7 cellular contexts compared by ENCODE assay signal in genomic region chr1:110619412-110620249, GRCh38. TPM values are rescaled to one million over a fixed set of nuclear protein-coding genes. Genes with fewer than 3 reads are reported as not detected.
DNase-seq lines count a peak whose midpoint lies in the region; ATAC-seq and TF ChIP-seq lines count a peak whose summit lies in the region.

No MANE protein-coding gene starts in this region.

- ATAC-seq in GM18499 (IDR thresholded peaks at IDR 0.05; ENCODE audit: insufficient read depth, unreplicated experiment) = peak; percentile 62
- peak; percentile 68 for ATAC-seq in HG02884 (IDR thresholded peaks at IDR 0.05; ENCODE audit: unreplicated experiment)

- H3K36me3 ChIP-seq in ascending aorta (no peaks in the 10 kb centered on the region), sigmoid colon (no peaks in the 10 kb centered on the region)

- no peak for TF ChIP-seq EP300 in sigmoid colon (IDR thresholded peaks at IDR 0.05)

- H3K9me3 Mint-ChIP-seq in T-helper 2 cell treated with Interferon-gamma antibody and Interleukin-4, amounts not matched to agents 5 μg/mL and 100 μg/mL, for 36 hours = peaks cover 4% of the 10 kb centered on the region

- H3K4me1 Mint-ChIP-seq in T-helper 2 cell treated with Interferon-gamma antibody and Interleukin-4, amounts not matched to agents 5 μg/mL and 100 μg/mL, for 36 hours (ENCODE audit: low read depth) = peaks cover 32% of the 10 kb centered on the region

- H3K4me1 ChIP-seq in ascending aorta (peaks cover 0 to 4% of the 10 kb centered on the region in 2 donors), sigmoid colon (peaks cover 0 to 10% (median 4%) of the 10 kb centered on the region in 4 donors)

- peak; percentile 78 to 92 (median 91) for TF ChIP-seq CTCF in ascending aorta (IDR thresholded peaks at IDR 0.05)
- peak; percentile 63 to 83 (median 70) for TF ChIP-seq CTCF in sigmoid colon (IDR thresholded peaks at IDR 0.05)

- no peak for TF ChIP-seq POLR2A in sigmoid colon (IDR thresholded peaks at IDR 0.05)

- H3K9me3 ChIP-seq in ascending aorta (no peaks in the 10 kb centered on the region), sigmoid colon (no peaks in the 10 kb centered on the region)

- H3K27me3 Mint-ChIP-seq in T-helper 2 cell treated with Interferon-gamma antibody and Interleukin-4, amounts not matched to agents 5 μg/mL and 100 μg/mL, for 36 hours (ENCODE audit: low read depth) = peaks cover 27% of the 10 kb centered on the region

- peak overlapping the region; percentile 89 for H3K4me3 Mint-ChIP-seq in T-helper 2 cell treated with Interferon-gamma antibody and Interleukin-4, amounts not matched to agents 5 μg/mL and 100 μg/mL, for 36 hours

- H3K27ac ChIP-seq in ascending aorta (no peak overlapping the region), sigmoid colon (no peak overlapping the region)

- DNase-seq in NCI-H146 treated with DMSO at 0.1 percent for 48 hours (lab: John Stamatoyannopoulos, UW; ENCODE audit: unreplicated experiment) (peak; percentile 79), ascending aorta (ENCODE audit: low spot score in 2 of 2) (peak; percentile 37 to 88), hepatic stellate cell (ENCODE audit: low spot score) (peak; percentile 80), sigmoid colon (peak; percentile 83)
- DNase-seq in T-helper 2 cell treated with Interferon-gamma antibody and Interleukin-4, amounts not matched to agents 5 μg/mL and 100 μg/mL, for 36 hours (ENCODE audit: low spot score) = peak; percentile 86

- H3K4me3 ChIP-seq in ascending aorta (peak overlapping the region; percentile 4 to 10), sigmoid colon (no peak overlapping the region)

- intact Hi-C loops in ascending aorta (cut with DNase I) (no loop called here), sigmoid colon (cut with DNase I) (loop anchor here (5.0 kb wide), 1 partner anchor 163 kb away; no protein-coding TSS in a partner anchor)

- H3K27ac Mint-ChIP-seq in T-helper 2 cell treated with Interferon-gamma antibody and Interleukin-4, amounts not matched to agents 5 μg/mL and 100 μg/mL, for 36 hours = peak overlapping the region; percentile 85

- WGBS in sigmoid colon, 2 donors = 4 to 5% methylated on average over 27 of the region's 27 CpGs

- H3K27me3 ChIP-seq in ascending aorta (no peaks in the 10 kb centered on the region), sigmoid colon (peaks cover 3 to 51% (median 32%) of the 10 kb centered on the region in 3 donors)

- H3K36me3 Mint-ChIP-seq in T-helper 2 cell treated with Interferon-gamma antibody and Interleukin-4, amounts not matched to agents 5 μg/mL and 100 μg/mL, for 36 hours (ENCODE audit: low read depth) = peaks cover 7% of the 10 kb centered on the region

RNA-seq across cellular contexts. Expression of gene KCNA2, which starts 13.5 kb away (rescaled TPM):
- total RNA-seq in ascending aorta (9.4 TPM), sigmoid colon (1 to 10 TPM in 3 of 4 donors, under 1 TPM in 1; 0.82 to 5.8 (median 2.2) TPM)
- under 1 TPM in 2 of 3 donors, not detected in 1; under 0.01 to 0.69 TPM for polyA plus RNA-seq in sigmoid colon

RNA-seq across cellular contexts. Expression of gene KCNA3, which starts 55.1 kb away (rescaled TPM):
- total RNA-seq in ascending aorta (not detected), sigmoid colon (1 to 10 TPM in 1 of 4 donors, under 1 TPM in 2, not detected in 1; 0.71 to 1.8 (median 0.82) TPM)
- polyA plus RNA-seq in sigmoid colon = 1 to 10 TPM in 1 of 3 donors, not detected in 2; 4.3 TPM

Comparison
In these comparisons a context has a peak if more than half of its experiments do, and no peak if none do; other contexts are left out.
1. H3K4me3 ChIP-seq: peak in ascending aorta (2 of 2); none in sigmoid colon (0 of 4).
2. Peak in every context shown above with its lines, with median percentiles within 50 percentile points of each other: DNase-seq.